8 cellular contexts compared by ENCODE assay signal in genomic region chr20:298755-299391, GRCh38. TPM values are rescaled to one million over a fixed set of nuclear protein-coding genes. Genes with fewer than 3 reads are reported as not detected.
DNase-seq lines count a peak whose midpoint lies in the region; ATAC-seq and TF ChIP-seq lines count a peak whose summit lies in the region.

No MANE protein-coding gene starts in this region.

- H3K27me3 Mint-ChIP-seq in CD4-positive, CD25-positive, alpha-beta regulatory T cell, result peaks cover 8% of the 10 kb centered on the region
- H3K27me3 Mint-ChIP-seq in endodermal cell (ENCODE audit: insufficient read depth), result peaks cover 22% of the 10 kb centered on the region

- H3F3A ChIP-seq in PC-3 (ENCODE audit: low read length, unreplicated experiment), result no peaks in the 10 kb centered on the region

- TF ChIP-seq CTCF in PC-3 (conservative IDR thresholded peaks at IDR 0.05; ENCODE audit: low read depth, low read length), result no peak
- no peak for TF ChIP-seq CTCF in endodermal cell (conservative IDR thresholded peaks at IDR 0.05)

- intact Hi-C loops in PC-3 (cut with micrococcal nuclease), result no loop called here

- peaks cover 6% of the 10 kb centered on the region for H3K36me3 Mint-ChIP-seq in CD4-positive, CD25-positive, alpha-beta regulatory T cell
- peaks cover 10% of the 10 kb centered on the region for H3K36me3 Mint-ChIP-seq in endodermal cell (ENCODE audit: low read depth)

- H3K9me3 Mint-ChIP-seq in CD4-positive, CD25-positive, alpha-beta regulatory T cell, result no peaks in the 10 kb centered on the region
- peaks cover 3% of the 10 kb centered on the region for H3K9me3 Mint-ChIP-seq in endodermal cell

- no TSS peak for BruUV-seq in PC-3 (replicated peaks; lab: Mats Ljungman, UMichigan)

- peak overlapping the region; percentile 78 for H3K4me3 ChIP-seq in CD4-positive, CD25-positive, alpha-beta regulatory T cell (ENCODE audit: low read depth, low read length)
- peak overlapping the region; percentile 80 for H3K4me3 ChIP-seq in PC-3 (ENCODE audit: low read length)
- H3K4me3 ChIP-seq in endodermal cell (ENCODE audit: low read length), result peak overlapping the region; percentile 90
- peak overlapping the region; percentile 98 for H3K4me3 ChIP-seq in neuron (ENCODE audit: low read length)

- peaks cover 32% of the 10 kb centered on the region for H4K20me1 ChIP-seq in PC-3 (ENCODE audit: low read length)

- H3K4me2 ChIP-seq in PC-3 (ENCODE audit: low read length), result peak overlapping the region; percentile 93

- peaks cover 8% of the 10 kb centered on the region for H3K36me3 ChIP-seq in CD4-positive, CD25-positive, alpha-beta regulatory T cell (ENCODE audit: control insufficient read depth, insufficient read depth, low read length)
- no peaks in the 10 kb centered on the region for H3K36me3 ChIP-seq in PC-3 (ENCODE audit: low read depth, low read length)
- H3K36me3 ChIP-seq in endodermal cell (ENCODE audit: control insufficient read depth, insufficient read depth, low read length), result peaks cover 3% of the 10 kb centered on the region
- H3K36me3 ChIP-seq in neuron (ENCODE audit: insufficient read depth, low read length), result peaks cover 13% of the 10 kb centered on the region

- peak; percentile 9 to 13 for ATAC-seq in CD4-positive, CD25-positive, alpha-beta regulatory T cell (ENCODE audit: low read depth in 2 of 2)
- ATAC-seq in PC-3 (no peak), HG03095 (IDR thresholded peaks at IDR 0.05; ENCODE audit: unreplicated experiment) (no peak)

- WGBS in endodermal cell (ENCODE audit: insufficient coverage in 1 of 2, insufficient read length in 1 of 2), 2 experiments, result 0 to 8% methylated on average over 8 to 15 of the region's 16 CpGs

- no peaks in the 10 kb centered on the region for H3K27me3 ChIP-seq in CD4-positive, CD25-positive, alpha-beta regulatory T cell (ENCODE audit: control insufficient read depth, insufficient read depth, low read length)
- H3K27me3 ChIP-seq in PC-3 (ENCODE audit: low read length), result no peaks in the 10 kb centered on the region
- no peaks in the 10 kb centered on the region for H3K27me3 ChIP-seq in endodermal cell (ENCODE audit: control insufficient read depth, insufficient read depth, low read length, poor library complexity, severe bottlenecking)
- H3K27me3 ChIP-seq in neuron (ENCODE audit: insufficient read depth, low read length), result no peaks in the 10 kb centered on the region

- peak overlapping the region; percentile 96 for H3K9ac ChIP-seq in PC-3 (ENCODE audit: low read length)
- peak overlapping the region; percentile 75 for H3K9ac ChIP-seq in endodermal cell (ENCODE audit: extremely low read depth, low read length, poor library complexity, severe bottlenecking)

- peak overlapping the region; percentile 88 to 99 (median 98) for H3K27ac Mint-ChIP-seq in CD4-positive, CD25-positive, alpha-beta regulatory T cell
- H3K27ac Mint-ChIP-seq in endodermal cell, result peak overlapping the region; percentile 96

- peaks cover 49% of the 10 kb centered on the region for H3K79me2 ChIP-seq in PC-3 (ENCODE audit: low read length)

- peak overlapping the region; percentile 95 to 100 (median 98) for H3K4me3 Mint-ChIP-seq in CD4-positive, CD25-positive, alpha-beta regulatory T cell
- peak overlapping the region; percentile 96 for H3K4me3 Mint-ChIP-seq in endodermal cell

- H3K4me1 Mint-ChIP-seq in CD4-positive, CD25-positive, alpha-beta regulatory T cell, result peaks cover 23 to 61% (median 42%) of the 10 kb centered on the region in 4 donors
- peaks cover 40% of the 10 kb centered on the region for H3K4me1 Mint-ChIP-seq in endodermal cell

- peak overlapping the region; percentile 78; the same call in 1 of the 2 replicates for H2AFZ ChIP-seq in PC-3 (ENCODE audit: low read length)
- H2AFZ ChIP-seq in neuron (ENCODE audit: low read depth, low read length), result no peak overlapping the region

- peaks cover 31% of the 10 kb centered on the region for H3K4me1 ChIP-seq in CD4-positive, CD25-positive, alpha-beta regulatory T cell (ENCODE audit: control insufficient read depth, insufficient read depth, low read length, poor library complexity, severe bottlenecking)
- H3K4me1 ChIP-seq in PC-3 (ENCODE audit: insufficient read depth, low read length) (peaks cover 29% of the 10 kb centered on the region), endodermal cell (ENCODE audit: control insufficient read depth, insufficient read depth, low read length) (peaks cover 9% of the 10 kb centered on the region), neuron (ENCODE audit: insufficient read depth, low read length) (peaks cover 32% of the 10 kb centered on the region)

- DNase-seq in CD4-positive, CD25-positive, alpha-beta regulatory T cell, result no peak
- DNase-seq in PC-3 (no peak), endodermal cell (no peak), GM19240 (ENCODE audit: insufficient read length, low spot score) (no peak), hippocampal formation (lab: John Stamatoyannopoulos, UW) (no peak)
- DNase-seq in stimulated activated CD4-positive, alpha-beta T cell treated with anti-CD3 and anti-CD28 coated beads, Interleukin-1b, Interleukin-23, amount 100 ng/mL, for 48 hours, result no peak

- H3K9me2 ChIP-seq in PC-3 (replicated peaks; ENCODE audit: low read length), result no peaks in the 10 kb centered on the region

- CTCF ChIA-PET in PC-3 (lab: Charles Lee), result interaction anchor here (0.5 kb wide), 1 partner anchor 34 kb away, joined by 5 read pairs; no protein-coding TSS in a partner anchor

- POLR2A ChIA-PET in PC-3 (lab: Charles Lee; ENCODE audit: unreplicated experiment), result interaction anchor here (0.7 to 1.0 kb wide), 3 partner anchors 24 to 72 kb away, joined by 3 to 44 read pairs (median 4); partner anchors contain the start of gene SOX12

- no peaks in the 10 kb centered on the region for H3K9me3 ChIP-seq in CD4-positive, CD25-positive, alpha-beta regulatory T cell (ENCODE audit: control insufficient read depth in 2 of 2, low read length in 2 of 2)
- H3K9me3 ChIP-seq in PC-3 (ENCODE audit: low read length) (no peaks in the 10 kb centered on the region), endodermal cell (ENCODE audit: control insufficient read depth, low read length) (no peaks in the 10 kb centered on the region), neuron (ENCODE audit: low read length) (no peaks in the 10 kb centered on the region)

- H3K27ac ChIP-seq in CD4-positive, CD25-positive, alpha-beta regulatory T cell (ENCODE audit: insufficient read depth, low read length, poor library complexity, severe bottlenecking), result peak overlapping the region; percentile 83
- H3K27ac ChIP-seq in PC-3 (ENCODE audit: low read length), result peak overlapping the region; percentile 75
- no peak overlapping the region for H3K27ac ChIP-seq in endodermal cell (ENCODE audit: low read depth, low read length)

RNA-seq across cellular contexts. Expression of gene ZCCHC3, which starts 1.5 kb away (rescaled TPM):
- 19.7 TPM for total RNA-seq in CD4-positive, CD25-positive, alpha-beta regulatory T cell
- polyA plus RNA-seq in CD4-positive, CD25-positive, alpha-beta regulatory T cell, result 10 to 100 TPM in 1 of 4 donors, 1 to 10 TPM in 3; 5.9 to 12.7 (median 7.9) TPM
- total RNA-seq in PC-3 (2014; rRNA removed) (18.5 and 21.5 TPM in 2 replicates), endodermal cell (10 to 100 TPM; 39.5 to 46.1 TPM)
- polyA plus RNA-seq in endodermal cell (2013, experiment 1 of 2), result 41.4 TPM
- 36.9 TPM for polyA plus RNA-seq in endodermal cell (2013, experiment 2 of 2)

RNA-seq across cellular contexts. Expression of gene C20orf96, which starts 8.3 kb away (rescaled TPM):
- total RNA-seq in CD4-positive, CD25-positive, alpha-beta regulatory T cell, result 1.1 TPM
- polyA plus RNA-seq in CD4-positive, CD25-positive, alpha-beta regulatory T cell, result under 1 TPM; 0.10 to 0.52 (median 0.31) TPM
- total RNA-seq in PC-3 (2014; rRNA removed) (3.4 and 5.0 TPM in 2 replicates), endodermal cell (10 to 100 TPM; 21.8 to 29.4 TPM)
- 42.1 TPM for polyA plus RNA-seq in endodermal cell (2013, experiment 1 of 2)
- polyA plus RNA-seq in endodermal cell (2013, experiment 2 of 2), result 32.5 TPM

RNA-seq across cellular contexts. Expression of gene SOX12, which starts 26.5 kb away (rescaled TPM):
- 4.9 TPM for total RNA-seq in CD4-positive, CD25-positive, alpha-beta regulatory T cell
- polyA plus RNA-seq in CD4-positive, CD25-positive, alpha-beta regulatory T cell, result under 1 TPM; 0.29 to 0.44 (median 0.38) TPM
- total RNA-seq in PC-3 (2014; rRNA removed) (13.8 and 18.7 TPM in 2 replicates), endodermal cell (10 to 100 TPM; 71.4 to 81.7 TPM)
- polyA plus RNA-seq in endodermal cell (2013, experiment 1 of 2), result 60.7 TPM
- 57.0 TPM for polyA plus RNA-seq in endodermal cell (2013, experiment 2 of 2)

RNA-seq across cellular contexts. Expression of gene DEFB132, which starts 41.3 kb away (rescaled TPM):
- not detected for total RNA-seq in CD4-positive, CD25-positive, alpha-beta regulatory T cell
- not detected for polyA plus RNA-seq in CD4-positive, CD25-positive, alpha-beta regulatory T cell
- total RNA-seq in PC-3 (2014; rRNA removed), result not detected in 2 replicates
- total RNA-seq in endodermal cell, result not detected
- not detected for polyA plus RNA-seq in endodermal cell (2013, experiment 1 of 2)
- not detected for polyA plus RNA-seq in endodermal cell (2013, experiment 2 of 2)

RNA-seq across cellular contexts. Expression of gene NRSN2, which starts 48.0 kb away (rescaled TPM):
- 1.5 TPM for total RNA-seq in CD4-positive, CD25-positive, alpha-beta regulatory T cell
- 1 to 10 TPM in 2 of 4 donors, under 1 TPM in 1, not detected in 1; 0.52 to 1.5 (median 1.1) TPM for polyA plus RNA-seq in CD4-positive, CD25-positive, alpha-beta regulatory T cell
- total RNA-seq in PC-3 (2014; rRNA removed) (50.7 and 55.7 TPM in 2 replicates), endodermal cell (10 to 100 TPM; 24.7 to 38.4 TPM)
- 34.9 TPM for polyA plus RNA-seq in endodermal cell (2013, experiment 1 of 2)
- polyA plus RNA-seq in endodermal cell (2013, experiment 2 of 2), result 37.1 TPM

Comparison
In these comparisons a context has a peak if more than half of its experiments do, and no peak if none do; other contexts are left out.
1. ATAC-seq: peak in CD4-positive, CD25-positive, alpha-beta regulatory T cell (2 of 2); none in PC-3 (single experiment) and HG03095 (single experiment).
2. Peak in every context shown above with its lines, with median percentiles within 50 percentile points of each other: H3K4me3 ChIP-seq.